ENCODE assay signal across 1 cellular context in the genomic region with DNA sequence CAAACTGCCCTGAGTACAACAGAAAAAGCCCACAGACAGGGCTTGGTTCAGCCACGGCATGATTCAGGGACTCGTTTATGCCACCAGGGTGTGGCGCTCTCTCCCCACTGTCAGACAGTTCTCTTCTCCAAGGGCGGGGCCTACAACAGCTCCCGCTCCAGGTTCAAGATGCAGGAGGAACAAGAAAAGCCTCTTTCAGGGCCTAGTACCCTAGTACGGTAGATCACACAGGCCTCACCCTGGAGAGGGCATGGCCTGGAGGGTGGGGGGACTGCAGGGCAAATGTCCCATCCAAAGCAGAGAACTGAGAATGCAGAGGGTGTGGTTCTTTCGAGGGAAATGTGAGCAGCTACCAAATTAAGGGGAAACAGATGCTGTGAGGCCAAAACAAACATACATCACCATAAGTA.
TF ChIP-seq lines count a peak whose summit lies in the region.

No MANE protein-coding gene starts in this region.

TF ChIP-seq in HEK293, 187 proteins besides CTCF, POLR2A, EP300 and RAD21 (continued from another document):
- TF ChIP-seq, protein P1, sequence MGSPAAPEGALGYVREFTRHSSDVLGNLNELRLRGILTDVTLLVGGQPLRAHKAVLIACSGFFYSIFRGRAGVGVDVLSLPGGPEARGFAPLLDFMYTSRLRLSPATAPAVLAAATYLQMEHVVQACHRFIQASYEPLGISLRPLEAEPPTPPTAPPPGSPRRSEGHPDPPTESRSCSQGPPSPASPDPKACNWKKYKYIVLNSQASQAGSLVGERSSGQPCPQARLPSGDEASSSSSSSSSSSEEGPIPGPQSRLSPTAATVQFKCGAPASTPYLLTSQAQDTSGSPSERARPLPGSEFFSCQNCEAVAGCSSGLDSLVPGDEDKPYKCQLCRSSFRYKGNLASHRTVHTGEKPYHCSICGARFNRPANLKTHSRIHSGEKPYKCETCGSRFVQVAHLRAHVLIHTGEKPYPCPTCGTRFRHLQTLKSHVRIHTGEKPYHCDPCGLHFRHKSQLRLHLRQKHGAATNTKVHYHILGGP (tag by site-specific recombination; IDR thresholded peaks at IDR 0.05): 0 out of 2 replicates have a peak, but pooled peaks have one; percentile 35
- TF ChIP-seq ZNF292 (tag by site-specific recombination; IDR thresholded peaks at IDR 0.05; ENCODE audit: borderline replicate concordance, low read depth) (no peak), SP2 (tag by site-specific recombination; IDR thresholded peaks at IDR 0.05) (no peak), KLF1 (tag by site-specific recombination; IDR thresholded peaks at IDR 0.05) (peak; percentile 93), ZNF792 (tag by site-specific recombination; IDR thresholded peaks at IDR 0.05) (no peak), ZBTB21 (tag by site-specific recombination; IDR thresholded peaks at IDR 0.05) (no peak), ZNF19 (tag by site-specific recombination; IDR thresholded peaks at IDR 0.05; ENCODE audit: low read depth) (no peak), SCRT1 (tag by site-specific recombination; IDR thresholded peaks at IDR 0.05; ENCODE audit: borderline replicate concordance) (no peak), ZNF510 (tag by site-specific recombination; IDR thresholded peaks at IDR 0.05; ENCODE audit: insufficient replicate concordance) (no peak), ZNF302 (tag by site-specific recombination; IDR thresholded peaks at IDR 0.05; ENCODE audit: low read depth) (no peak), SALL2 (tag by site-specific recombination; IDR thresholded peaks at IDR 0.05; ENCODE audit: borderline replicate concordance) (no peak), ZNF133 (tag by site-specific recombination; IDR thresholded peaks at IDR 0.05) (no peak), ZNF571 (tag by site-specific recombination; IDR thresholded peaks at IDR 0.05) (no peak), ZNF211 (tag by site-specific recombination; IDR thresholded peaks at IDR 0.05; ENCODE audit: low read depth) (no peak), ZFP3 (tag by site-specific recombination; IDR thresholded peaks at IDR 0.05; ENCODE audit: low read depth) (no peak), ZNF555 (tag by site-specific recombination; conservative IDR thresholded peaks at IDR 0.05) (no peak), IKZF3 (tag by site-specific recombination; IDR thresholded peaks at IDR 0.05) (no peak), ZFP41 (tag by site-specific recombination; IDR thresholded peaks at IDR 0.05; ENCODE audit: borderline replicate concordance) (no peak), ZNF558 (tag by site-specific recombination; IDR thresholded peaks at IDR 0.05) (no peak), YY2 (tag by site-specific recombination; IDR thresholded peaks at IDR 0.05) (no peak), ZNF221 (tag by site-specific recombination; IDR thresholded peaks at IDR 0.05; ENCODE audit: borderline replicate concordance) (no peak), ZNF658 (tag by site-specific recombination; IDR thresholded peaks at IDR 0.05) (no peak), ZNF37A (tag by site-specific recombination; IDR thresholded peaks at IDR 0.05) (no peak), ZNF10 (tag by site-specific recombination; IDR thresholded peaks at IDR 0.05) (no peak), ZNF514 (tag by site-specific recombination; IDR thresholded peaks at IDR 0.05) (no peak), ZNF140 (tag by site-specific recombination; IDR thresholded peaks at IDR 0.05) (no peak), ZNF76 (tag by site-specific recombination; IDR thresholded peaks at IDR 0.05; ENCODE audit: borderline replicate concordance, low read depth) (no peak), ZBTB7A (tag by site-specific recombination; IDR thresholded peaks at IDR 0.05; ENCODE audit: low read depth) (no peak), GLIS2 (tag by site-specific recombination; IDR thresholded peaks at IDR 0.05) (no peak), HOXC10 (CRISPR knock-in tag; IDR thresholded peaks at IDR 0.05) (no peak), ZNF169 (tag by site-specific recombination; IDR thresholded peaks at IDR 0.05) (no peak)
- TF ChIP-seq, protein P2, sequence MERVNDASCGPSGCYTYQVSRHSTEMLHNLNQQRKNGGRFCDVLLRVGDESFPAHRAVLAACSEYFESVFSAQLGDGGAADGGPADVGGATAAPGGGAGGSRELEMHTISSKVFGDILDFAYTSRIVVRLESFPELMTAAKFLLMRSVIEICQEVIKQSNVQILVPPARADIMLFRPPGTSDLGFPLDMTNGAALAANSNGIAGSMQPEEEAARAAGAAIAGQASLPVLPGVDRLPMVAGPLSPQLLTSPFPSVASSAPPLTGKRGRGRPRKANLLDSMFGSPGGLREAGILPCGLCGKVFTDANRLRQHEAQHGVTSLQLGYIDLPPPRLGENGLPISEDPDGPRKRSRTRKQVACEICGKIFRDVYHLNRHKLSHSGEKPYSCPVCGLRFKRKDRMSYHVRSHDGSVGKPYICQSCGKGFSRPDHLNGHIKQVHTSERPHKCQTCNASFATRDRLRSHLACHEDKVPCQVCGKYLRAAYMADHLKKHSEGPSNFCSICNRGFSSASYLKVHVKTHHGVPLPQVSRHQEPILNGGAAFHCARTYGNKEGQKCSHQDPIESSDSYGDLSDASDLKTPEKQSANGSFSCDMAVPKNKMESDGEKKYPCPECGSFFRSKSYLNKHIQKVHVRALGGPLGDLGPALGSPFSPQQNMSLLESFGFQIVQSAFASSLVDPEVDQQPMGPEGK (tag by site-specific recombination; IDR thresholded peaks at IDR 0.05): peak; percentile 76
- TF ChIP-seq, protein P3, sequence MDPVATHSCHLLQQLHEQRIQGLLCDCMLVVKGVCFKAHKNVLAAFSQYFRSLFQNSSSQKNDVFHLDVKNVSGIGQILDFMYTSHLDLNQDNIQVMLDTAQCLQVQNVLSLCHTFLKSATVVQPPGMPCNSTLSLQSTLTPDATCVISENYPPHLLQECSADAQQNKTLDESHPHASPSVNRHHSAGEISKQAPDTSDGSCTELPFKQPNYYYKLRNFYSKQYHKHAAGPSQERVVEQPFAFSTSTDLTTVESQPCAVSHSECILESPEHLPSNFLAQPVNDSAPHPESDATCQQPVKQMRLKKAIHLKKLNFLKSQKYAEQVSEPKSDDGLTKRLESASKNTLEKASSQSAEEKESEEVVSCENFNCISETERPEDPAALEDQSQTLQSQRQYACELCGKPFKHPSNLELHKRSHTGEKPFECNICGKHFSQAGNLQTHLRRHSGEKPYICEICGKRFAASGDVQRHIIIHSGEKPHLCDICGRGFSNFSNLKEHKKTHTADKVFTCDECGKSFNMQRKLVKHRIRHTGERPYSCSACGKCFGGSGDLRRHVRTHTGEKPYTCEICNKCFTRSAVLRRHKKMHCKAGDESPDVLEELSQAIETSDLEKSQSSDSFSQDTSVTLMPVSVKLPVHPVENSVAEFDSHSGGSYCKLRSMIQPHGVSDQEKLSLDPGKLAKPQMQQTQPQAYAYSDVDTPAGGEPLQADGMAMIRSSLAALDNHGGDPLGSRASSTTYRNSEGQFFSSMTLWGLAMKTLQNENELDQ (tag by site-specific recombination; IDR thresholded peaks at IDR 0.05; ENCODE audit: low read depth): no peak
- TF ChIP-seq, protein P4, sequence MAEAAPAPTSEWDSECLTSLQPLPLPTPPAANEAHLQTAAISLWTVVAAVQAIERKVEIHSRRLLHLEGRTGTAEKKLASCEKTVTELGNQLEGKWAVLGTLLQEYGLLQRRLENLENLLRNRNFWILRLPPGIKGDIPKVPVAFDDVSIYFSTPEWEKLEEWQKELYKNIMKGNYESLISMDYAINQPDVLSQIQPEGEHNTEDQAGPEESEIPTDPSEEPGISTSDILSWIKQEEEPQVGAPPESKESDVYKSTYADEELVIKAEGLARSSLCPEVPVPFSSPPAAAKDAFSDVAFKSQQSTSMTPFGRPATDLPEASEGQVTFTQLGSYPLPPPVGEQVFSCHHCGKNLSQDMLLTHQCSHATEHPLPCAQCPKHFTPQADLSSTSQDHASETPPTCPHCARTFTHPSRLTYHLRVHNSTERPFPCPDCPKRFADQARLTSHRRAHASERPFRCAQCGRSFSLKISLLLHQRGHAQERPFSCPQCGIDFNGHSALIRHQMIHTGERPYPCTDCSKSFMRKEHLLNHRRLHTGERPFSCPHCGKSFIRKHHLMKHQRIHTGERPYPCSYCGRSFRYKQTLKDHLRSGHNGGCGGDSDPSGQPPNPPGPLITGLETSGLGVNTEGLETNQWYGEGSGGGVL (tag by site-specific recombination; IDR thresholded peaks at IDR 0.05): peak; percentile 66
- TF ChIP-seq, protein P5, sequence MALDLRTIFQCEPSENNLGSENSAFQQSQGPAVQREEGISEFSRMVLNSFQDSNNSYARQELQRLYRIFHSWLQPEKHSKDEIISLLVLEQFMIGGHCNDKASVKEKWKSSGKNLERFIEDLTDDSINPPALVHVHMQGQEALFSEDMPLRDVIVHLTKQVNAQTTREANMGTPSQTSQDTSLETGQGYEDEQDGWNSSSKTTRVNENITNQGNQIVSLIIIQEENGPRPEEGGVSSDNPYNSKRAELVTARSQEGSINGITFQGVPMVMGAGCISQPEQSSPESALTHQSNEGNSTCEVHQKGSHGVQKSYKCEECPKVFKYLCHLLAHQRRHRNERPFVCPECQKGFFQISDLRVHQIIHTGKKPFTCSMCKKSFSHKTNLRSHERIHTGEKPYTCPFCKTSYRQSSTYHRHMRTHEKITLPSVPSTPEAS (tag by site-specific recombination; IDR thresholded peaks at IDR 0.05): no peak
- TF ChIP-seq, protein P6, sequence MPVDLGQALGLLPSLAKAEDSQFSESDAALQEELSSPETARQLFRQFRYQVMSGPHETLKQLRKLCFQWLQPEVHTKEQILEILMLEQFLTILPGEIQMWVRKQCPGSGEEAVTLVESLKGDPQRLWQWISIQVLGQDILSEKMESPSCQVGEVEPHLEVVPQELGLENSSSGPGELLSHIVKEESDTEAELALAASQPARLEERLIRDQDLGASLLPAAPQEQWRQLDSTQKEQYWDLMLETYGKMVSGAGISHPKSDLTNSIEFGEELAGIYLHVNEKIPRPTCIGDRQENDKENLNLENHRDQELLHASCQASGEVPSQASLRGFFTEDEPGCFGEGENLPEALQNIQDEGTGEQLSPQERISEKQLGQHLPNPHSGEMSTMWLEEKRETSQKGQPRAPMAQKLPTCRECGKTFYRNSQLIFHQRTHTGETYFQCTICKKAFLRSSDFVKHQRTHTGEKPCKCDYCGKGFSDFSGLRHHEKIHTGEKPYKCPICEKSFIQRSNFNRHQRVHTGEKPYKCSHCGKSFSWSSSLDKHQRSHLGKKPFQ (tag by site-specific recombination; IDR thresholded peaks at IDR 0.05): no peak
- TF ChIP-seq, protein P7, sequence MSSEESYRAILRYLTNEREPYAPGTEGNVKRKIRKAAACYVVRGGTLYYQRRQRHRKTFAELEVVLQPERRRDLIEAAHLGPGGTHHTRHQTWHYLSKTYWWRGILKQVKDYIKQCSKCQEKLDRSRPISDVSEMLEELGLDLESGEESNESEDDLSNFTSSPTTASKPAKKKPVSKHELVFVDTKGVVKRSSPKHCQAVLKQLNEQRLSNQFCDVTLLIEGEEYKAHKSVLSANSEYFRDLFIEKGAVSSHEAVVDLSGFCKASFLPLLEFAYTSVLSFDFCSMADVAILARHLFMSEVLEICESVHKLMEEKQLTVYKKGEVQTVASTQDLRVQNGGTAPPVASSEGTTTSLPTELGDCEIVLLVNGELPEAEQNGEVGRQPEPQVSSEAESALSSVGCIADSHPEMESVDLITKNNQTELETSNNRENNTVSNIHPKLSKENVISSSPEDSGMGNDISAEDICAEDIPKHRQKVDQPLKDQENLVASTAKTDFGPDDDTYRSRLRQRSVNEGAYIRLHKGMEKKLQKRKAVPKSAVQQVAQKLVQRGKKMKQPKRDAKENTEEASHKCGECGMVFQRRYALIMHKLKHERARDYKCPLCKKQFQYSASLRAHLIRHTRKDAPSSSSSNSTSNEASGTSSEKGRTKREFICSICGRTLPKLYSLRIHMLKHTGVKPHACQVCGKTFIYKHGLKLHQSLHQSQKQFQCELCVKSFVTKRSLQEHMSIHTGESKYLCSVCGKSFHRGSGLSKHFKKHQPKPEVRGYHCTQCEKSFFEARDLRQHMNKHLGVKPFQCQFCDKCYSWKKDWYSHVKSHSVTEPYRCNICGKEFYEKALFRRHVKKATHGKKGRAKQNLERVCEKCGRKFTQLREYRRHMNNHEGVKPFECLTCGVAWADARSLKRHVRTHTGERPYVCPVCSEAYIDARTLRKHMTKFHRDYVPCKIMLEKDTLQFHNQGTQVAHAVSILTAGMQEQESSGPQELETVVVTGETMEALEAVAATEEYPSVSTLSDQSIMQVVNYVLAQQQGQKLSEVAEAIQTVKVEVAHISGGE (tag by site-specific recombination; conservative IDR thresholded peaks at IDR 0.05; ENCODE audit: low read depth): no peak
- TF ChIP-seq, protein P8, sequence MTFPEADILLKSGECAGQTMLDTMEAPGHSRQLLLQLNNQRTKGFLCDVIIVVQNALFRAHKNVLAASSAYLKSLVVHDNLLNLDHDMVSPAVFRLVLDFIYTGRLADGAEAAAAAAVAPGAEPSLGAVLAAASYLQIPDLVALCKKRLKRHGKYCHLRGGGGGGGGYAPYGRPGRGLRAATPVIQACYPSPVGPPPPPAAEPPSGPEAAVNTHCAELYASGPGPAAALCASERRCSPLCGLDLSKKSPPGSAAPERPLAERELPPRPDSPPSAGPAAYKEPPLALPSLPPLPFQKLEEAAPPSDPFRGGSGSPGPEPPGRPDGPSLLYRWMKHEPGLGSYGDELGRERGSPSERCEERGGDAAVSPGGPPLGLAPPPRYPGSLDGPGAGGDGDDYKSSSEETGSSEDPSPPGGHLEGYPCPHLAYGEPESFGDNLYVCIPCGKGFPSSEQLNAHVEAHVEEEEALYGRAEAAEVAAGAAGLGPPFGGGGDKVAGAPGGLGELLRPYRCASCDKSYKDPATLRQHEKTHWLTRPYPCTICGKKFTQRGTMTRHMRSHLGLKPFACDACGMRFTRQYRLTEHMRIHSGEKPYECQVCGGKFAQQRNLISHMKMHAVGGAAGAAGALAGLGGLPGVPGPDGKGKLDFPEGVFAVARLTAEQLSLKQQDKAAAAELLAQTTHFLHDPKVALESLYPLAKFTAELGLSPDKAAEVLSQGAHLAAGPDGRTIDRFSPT (tag by site-specific recombination; IDR thresholded peaks at IDR 0.05): no peak
